1 cellular context compared by ENCODE assay signal in genomic region chr3:71407833-71408232, GRCh38.
TF ChIP-seq lines count a peak whose summit lies in the region.

No MANE protein-coding gene starts in this region.

TF ChIP-seq in GM12878, 131 proteins besides CTCF, POLR2A, EP300 and RAD21:
- no peak for TF ChIP-seq GABPA (IDR thresholded peaks at IDR 0.05; ENCODE audit: low read depth)
- TF ChIP-seq ZBTB33 (IDR thresholded peaks at IDR 0.05), result no peak
- TF ChIP-seq ZNF622 (IDR thresholded peaks at IDR 0.05), result no peak
- TF ChIP-seq ZSCAN29 (IDR thresholded peaks at IDR 0.05), result no peak
- no peak for TF ChIP-seq SMARCA5 (IDR thresholded peaks at IDR 0.05)
- TF ChIP-seq RELA (IDR thresholded peaks at IDR 0.05; ENCODE audit: borderline replicate concordance, partially characterized antibody), result no peak
- no peak for TF ChIP-seq DPF2 (IDR thresholded peaks at IDR 0.05)
